20 cellular contexts compared by ENCODE assay signal in genomic region chr12:2884810-2885209, GRCh38. TPM values are rescaled to one million over a fixed set of nuclear protein-coding genes. Genes with fewer than 3 reads are reported as not detected.
DNase-seq lines count a peak whose midpoint lies in the region; ATAC-seq, FAIRE-seq and TF ChIP-seq lines count a peak whose summit lies in the region.
"Had no signal": no experiment of that assay in that cellular context is flagged by ENCODE, and none has a peak within 500 bp of the region (broad histone marks: within the 10 kb centered on the region; RNA-seq: fewer than 3 reads in every experiment).

No MANE protein-coding gene starts in this region.

- H4K20me1 ChIP-seq in GM12878 (ENCODE audit: control insufficient read depth, insufficient read depth), result no peaks in the 10 kb centered on the region

- no peaks in the 10 kb centered on the region for H3K9me3 Mint-ChIP-seq in neural crest cell
- H3K9me3 Mint-ChIP-seq: CD4-positive, alpha-beta memory T cell; natural killer cell had no signal

- CTCF ChIA-PET in HEK293 (lab: Yijun Ruan, JAX), result interaction anchor here (0.6 to 5.1 kb wide), 22 partner anchors 8 to 200 kb away, joined by 3 to 34 read pairs (median 4); partner anchors contain the start of genes FOXM1 and RHNO1
- CTCF ChIA-PET in GM12878 (lab: Yijun Ruan, JAX), result interaction anchor here (0.7 to 2.3 kb wide), 9 partner anchors 10 to 153 kb away, joined by 3 to 11 read pairs (median 5); no protein-coding TSS in a partner anchor

- intact Hi-C loops in GM12878 (cut with micrococcal nuclease; ENCODE audit: unreplicated experiment), result loop anchor here (1.0 kb wide), 1 partner anchor 156 kb away; no protein-coding TSS in a partner anchor

- RAD21 ChIA-PET in GM12878 (lab: Charles Lee; ENCODE audit: unreplicated experiment), result interaction anchor here (1.0 to 1.1 kb wide), 3 partner anchors 59 to 157 kb away, joined by 3 to 10 read pairs (median 6); no protein-coding TSS in a partner anchor

- H3K4me3 Mint-ChIP-seq in neural crest cell, result peak overlapping the region; percentile 5
- H3K4me3 Mint-ChIP-seq: natural killer cell had no signal

- H3K9me3 ChIP-seq in HEK293 (ENCODE audit: control insufficient read depth, insufficient read depth, low read depth, low read length), result no peaks in the 10 kb centered on the region
- no peaks in the 10 kb centered on the region for H3K9me3 ChIP-seq in GM12878 (replicated peaks; ENCODE audit: control insufficient read depth, insufficient read depth, low read length)
- H3K9me3 ChIP-seq: gastroesophageal sphincter, right atrium auricular region, suprapubic skin had no signal

- SMC1A ChIA-PET in GM12878 (lab: Charles Lee; ENCODE audit: uncharacterized antibody, unreplicated experiment), result interaction anchor here (0.8 kb wide), 2 partner anchors 60 to 157 kb away, joined by 4 read pairs; no protein-coding TSS in a partner anchor

- peaks cover 15% of the 10 kb centered on the region for H3K4me1 Mint-ChIP-seq in neural crest cell

- TF ChIP-seq RAD21 in GM12878 (IDR thresholded peaks at IDR 0.05; ENCODE audit: insufficient read depth, low read depth, low read length), result no peak

- no peak for TF ChIP-seq POLR2A in GM12878 (IDR thresholded peaks at IDR 0.05; ENCODE audit: low read depth, low read length)

- no peak overlapping the region for H3K27ac Mint-ChIP-seq in neural crest cell (ENCODE audit: unreplicated experiment)

- no peak overlapping the region for H3K9ac ChIP-seq in GM12878 (ENCODE audit: control insufficient read depth, insufficient read depth, low read length)

- no peaks in the 10 kb centered on the region for H3K27me3 Mint-ChIP-seq in neural crest cell (ENCODE audit: low read depth)
- H3K27me3 Mint-ChIP-seq: CD4-positive, alpha-beta memory T cell had no signal

- peak; percentile 21 for ATAC-seq in GM12878
- ATAC-seq in GM18858 (IDR thresholded peaks at IDR 0.05; ENCODE audit: unreplicated experiment), result no peak
- no peak for ATAC-seq in GM21717 (IDR thresholded peaks at IDR 0.05; ENCODE audit: unreplicated experiment)

- H3K36me3 Mint-ChIP-seq in neural crest cell (ENCODE audit: low read depth), result peaks cover 20% of the 10 kb centered on the region
- H3K36me3 Mint-ChIP-seq: natural killer cell had no signal

- H2AFZ ChIP-seq in GM12878 (ENCODE audit: control insufficient read depth, low read depth, low read length), result no peak overlapping the region

- POLR2A ChIA-PET in HEK293 (lab: Yijun Ruan, JAX), result interaction anchor here (0.6 to 2.3 kb wide), 5 partner anchors 8 to 156 kb away, joined by 3 to 9 read pairs (median 3); partner anchors contain the start of genes FOXM1 and RHNO1
- POLR2A ChIA-PET in GM12878 (lab: Charles Lee), result interaction anchor here (0.5 to 0.7 kb wide), 2 partner anchors 10 to 16 kb away, joined by 3 to 5 read pairs; no protein-coding TSS in a partner anchor

- H3K79me2 ChIP-seq in GM12878 (ENCODE audit: control insufficient read depth, insufficient read depth, low read length), result peaks cover 20% of the 10 kb centered on the region

- TF ChIP-seq EP300 in GM12878 (IDR thresholded peaks at IDR 0.05; ENCODE audit: borderline replicate concordance in 1 of 2, control insufficient read depth in 1 of 2, low read depth in 2 of 2, low read length in 2 of 2), result no peak

- DNase-seq in DMS53 (lab: John Stamatoyannopoulos, UW), result peak; percentile 46
- DNase-seq in DMS53 treated with DMSO at 0.1 percent for 48 hours (lab: John Stamatoyannopoulos, UW; ENCODE audit: unreplicated experiment), result no peak
- DNase-seq in GM12878 (ENCODE audit: low read depth, low spot score), result no peak
- DNase-seq in neural crest cell (ENCODE audit: low read depth, low spot score), result no peak
- DNase-seq in retina, result no peak
- DNase-seq: amniotic stem cell, NCI-H1048 had no signal

- H3K27ac ChIP-seq in HEK293 (ENCODE audit: extremely low read depth, low read depth, low read length), result no peak overlapping the region
- no peak overlapping the region for H3K27ac ChIP-seq in GM12878 (ENCODE audit: control insufficient read depth, insufficient read depth)
- H3K27ac ChIP-seq: epithelial cell of prostate, gastroesophageal sphincter, right atrium auricular region, suprapubic skin had no signal

- no peak overlapping the region for H3K4me2 ChIP-seq in GM12878 (ENCODE audit: control insufficient read depth, insufficient read depth)

- no TSS peak for BruUV-seq in GM12878 (replicated peaks; lab: Mats Ljungman, UMichigan)

- peaks cover 21 to 43% of the 10 kb centered on the region in 2 experiments for H3K36me3 ChIP-seq in HEK293 (ENCODE audit: control insufficient read depth in 2 of 2, insufficient read depth in 1 of 2, low read length in 2 of 2)
- peaks cover 0 to 5% of the 10 kb centered on the region in 2 experiments; a peak in 2 of 4 replicates for H3K36me3 ChIP-seq in GM12878 (ENCODE audit: control insufficient read depth in 2 of 2, insufficient read depth in 2 of 2, low read length in 1 of 2)
- H3K36me3 ChIP-seq: right atrium auricular region had no signal

- no peaks in the 10 kb centered on the region for H3K27me3 ChIP-seq in GM12878 (replicated peaks in 1 of 2; ENCODE audit: control insufficient read depth in 2 of 2, insufficient read depth in 2 of 2, low read length in 1 of 2)
- H3K27me3 ChIP-seq: gastroesophageal sphincter, right atrium auricular region, suprapubic skin had no signal

- H3K4me1 ChIP-seq in HEK293 (ENCODE audit: control insufficient read depth, insufficient read depth, low read length) (no peaks in the 10 kb centered on the region), GM12878 (ENCODE audit: control insufficient read depth, insufficient read depth, low read length) (no peaks in the 10 kb centered on the region)
- H3K4me1 ChIP-seq: suprapubic skin had no signal

- in situ Hi-C loops in GM12878 (cut with MboI), result no loop called here

- H3K4me3 ChIP-seq in HEK293 (ENCODE audit: low read depth, low read length), result no peak overlapping the region
- H3K4me3 ChIP-seq in GM12878, result no peak overlapping the region
- H3K4me3 ChIP-seq: gastroesophageal sphincter, lung, right atrium auricular region, suprapubic skin had no signal

- FAIRE-seq in GM12878 (lab: Jason Lieb, UNC), result no peak

- 83% methylated on average over 2 of the region's 2 CpGs for WGBS in GM12878 (ENCODE audit: insufficient coverage, insufficient replicate concordance, low lambda C conversion rate, missing lambda C conversion rate)

- TF ChIP-seq CTCF in HEK293 (tag by site-specific recombination; IDR thresholded peaks at IDR 0.05), result no peak
- no peak for TF ChIP-seq CTCF in GM12878 (IDR thresholded peaks at IDR 0.05 in 2 of 3, conservative IDR thresholded peaks at IDR 0.05 in 1 of 3; ENCODE audit: control insufficient read depth in 2 of 3, extremely low read depth in 1 of 3, insufficient read depth in 1 of 3, low read depth in 3 of 3, low read length in 3 of 3)
- TF ChIP-seq CTCF in neural crest cell (conservative IDR thresholded peaks at IDR 0.05), result no peak

RNA-seq across cellular contexts. Expression of gene TULP3, which starts 5.9 kb away (rescaled TPM):
- total RNA-seq in GM12878 (2013; cell fraction: nucleolus; rRNA removed), result 7.3 and 7.8 TPM in 2 replicates
- total RNA-seq in GM12878 (2014; rRNA removed), result 6.7 and 7.9 TPM in 2 replicates
- total RNA-seq in GM12878 (2014; rRNA removed; fragmentation: Illumina TruSeq; extraction: Trizol), result 7.0 TPM in 2 replicates
- 7.8 and 8.5 TPM in 2 replicates for total RNA-seq in GM12878 (2021)
- 5.3 TPM for polyA plus RNA-seq in GM12878 (2011; ENCODE audit: low read depth)
- 6.0 and 8.4 TPM in 2 replicates for polyA plus RNA-seq in GM12878 (2011; rRNA removed)
- polyA plus RNA-seq in GM12878 (2011; cell fraction: cytosol; rRNA removed), result 7.5 and 8.4 TPM in 2 replicates
- 9.2 and 9.7 TPM in 2 replicates for polyA plus RNA-seq in GM12878 (2011; cell fraction: nucleus; rRNA removed)
- polyA plus RNA-seq in GM12878 (2012), result 7.9 and 8.6 TPM in 2 replicates
- polyA plus RNA-seq in GM12878 (2014; fragmentation: Illumina TruSeq; extraction: Trizol), result 9.8 and 10.4 TPM in 2 replicates
- polyA plus RNA-seq in GM12878 (2014; fragmentation: Nextera tagmentation; extraction: Ambion mirVana), result 1 to 10 TPM; 3.1 to 3.9 TPM
- polyA plus RNA-seq in GM12878 (2014; rRNA removed), result 8.4 and 9.3 TPM in 2 replicates
- polyA plus RNA-seq in GM12878 (2016; fragmentation: Nextera tagmentation; extraction: Ambion mirVana), result 1 to 10 TPM; 7.8 to 8.3 TPM
- polyA minus RNA-seq in GM12878 (2011; rRNA and poly(A)+ RNA removed), result 6.1 and 6.6 TPM in 2 replicates
- polyA minus RNA-seq in GM12878 (2011; cell fraction: cytosol; rRNA and poly(A)+ RNA removed), result 2.9 and 5.7 TPM in 2 replicates
- 1.8 and 2.9 TPM in 2 replicates for polyA minus RNA-seq in GM12878 (2011; cell fraction: nucleus; rRNA and poly(A)+ RNA removed)
- 28.8 and 30.2 TPM in 2 replicates for total RNA-seq in neural crest cell

RNA-seq across cellular contexts. Expression of gene RHNO1, which starts 7.8 kb away (rescaled TPM):
- total RNA-seq in GM12878 (2013; cell fraction: nucleolus; rRNA removed), result 20.2 and 22.3 TPM in 2 replicates
- total RNA-seq in GM12878 (2014; rRNA removed), result 52.6 and 54.2 TPM in 2 replicates
- total RNA-seq in GM12878 (2014; rRNA removed; fragmentation: Illumina TruSeq; extraction: Trizol), result 42.4 and 46.4 TPM in 2 replicates
- 33.3 and 36.2 TPM in 2 replicates for total RNA-seq in GM12878 (2021)
- 19.5 TPM for polyA plus RNA-seq in GM12878 (2011; ENCODE audit: low read depth)
- polyA plus RNA-seq in GM12878 (2011; rRNA removed), result 69.0 and 91.6 TPM in 2 replicates
- polyA plus RNA-seq in GM12878 (2011; cell fraction: cytosol; rRNA removed), result 61.3 and 66.0 TPM in 2 replicates
- polyA plus RNA-seq in GM12878 (2011; cell fraction: nucleus; rRNA removed), result 14.1 and 14.7 TPM in 2 replicates
- 24.7 and 27.4 TPM in 2 replicates for polyA plus RNA-seq in GM12878 (2012)
- polyA plus RNA-seq in GM12878 (2014; fragmentation: Illumina TruSeq; extraction: Trizol), result 60.7 and 67.8 TPM in 2 replicates
- polyA plus RNA-seq in GM12878 (2014; fragmentation: Nextera tagmentation; extraction: Ambion mirVana), result 10 to 100 TPM; 27.9 to 29.1 TPM
- polyA plus RNA-seq in GM12878 (2014; rRNA removed), result 30.4 and 41.0 TPM in 2 replicates
- 10 to 100 TPM; 52.3 to 57.9 TPM for polyA plus RNA-seq in GM12878 (2016; fragmentation: Nextera tagmentation; extraction: Ambion mirVana)
- 35.2 and 48.7 TPM in 2 replicates for polyA minus RNA-seq in GM12878 (2011; rRNA and poly(A)+ RNA removed)
- 14.0 and 20.1 TPM in 2 replicates for polyA minus RNA-seq in GM12878 (2011; cell fraction: cytosol; rRNA and poly(A)+ RNA removed)
- 7.1 and 8.2 TPM in 2 replicates for polyA minus RNA-seq in GM12878 (2011; cell fraction: nucleus; rRNA and poly(A)+ RNA removed)
- 55.5 and 60.5 TPM in 2 replicates for total RNA-seq in neural crest cell

RNA-seq across cellular contexts. Expression of gene FOXM1, which starts 7.8 kb away (rescaled TPM):
- 32.6 and 35.3 TPM in 2 replicates for total RNA-seq in GM12878 (2013; cell fraction: nucleolus; rRNA removed)
- 30.3 and 33.7 TPM in 2 replicates for total RNA-seq in GM12878 (2014; rRNA removed)
- 28.0 and 28.9 TPM in 2 replicates for total RNA-seq in GM12878 (2014; rRNA removed; fragmentation: Illumina TruSeq; extraction: Trizol)
- 58.6 and 60.0 TPM in 2 replicates for total RNA-seq in GM12878 (2021)
- polyA plus RNA-seq in GM12878 (2011; ENCODE audit: low read depth), result 16.5 TPM
- polyA plus RNA-seq in GM12878 (2011; rRNA removed), result 15.3 and 25.1 TPM in 2 replicates
- 32.6 and 48.2 TPM in 2 replicates for polyA plus RNA-seq in GM12878 (2011; cell fraction: cytosol; rRNA removed)
- 42.6 and 56.1 TPM in 2 replicates for polyA plus RNA-seq in GM12878 (2011; cell fraction: nucleus; rRNA removed)
- polyA plus RNA-seq in GM12878 (2012), result 24.2 and 24.7 TPM in 2 replicates
- polyA plus RNA-seq in GM12878 (2014; fragmentation: Illumina TruSeq; extraction: Trizol), result 50.4 and 63.2 TPM in 2 replicates
- polyA plus RNA-seq in GM12878 (2014; fragmentation: Nextera tagmentation; extraction: Ambion mirVana), result 10 to 100 TPM; 15.1 to 15.5 TPM
- polyA plus RNA-seq in GM12878 (2014; rRNA removed), result 39.8 and 45.5 TPM in 2 replicates
- polyA plus RNA-seq in GM12878 (2016; fragmentation: Nextera tagmentation; extraction: Ambion mirVana), result 10 to 100 TPM; 34.8 to 37.0 TPM
- 30.0 and 33.3 TPM in 2 replicates for polyA minus RNA-seq in GM12878 (2011; rRNA and poly(A)+ RNA removed)
- 16.3 and 28.3 TPM in 2 replicates for polyA minus RNA-seq in GM12878 (2011; cell fraction: cytosol; rRNA and poly(A)+ RNA removed)
- polyA minus RNA-seq in GM12878 (2011; cell fraction: nucleus; rRNA and poly(A)+ RNA removed), result 14.3 and 21.5 TPM in 2 replicates
- total RNA-seq in neural crest cell, result 147 and 149 TPM in 2 replicates

RNA-seq across cellular contexts. Expression of gene TEX52, which starts 28.0 kb away (rescaled TPM):
- not detected in 2 replicates for total RNA-seq in GM12878 (2013; cell fraction: nucleolus; rRNA removed)
- total RNA-seq in GM12878 (2014; rRNA removed) (not detected in 2 replicates), GM12878 (2014; rRNA removed; fragmentation: Illumina TruSeq; extraction: Trizol) (not detected in 2 replicates), GM12878 (2021) (not detected in 2 replicates), neural crest cell (0.25 TPM in 1 of 2 replicates, not detected in the other)
- polyA plus RNA-seq in GM12878 (2011; ENCODE audit: low read depth), result not detected
- polyA plus RNA-seq in GM12878 (2011; rRNA removed) (not detected in 2 replicates), GM12878 (2014; fragmentation: Illumina TruSeq; extraction: Trizol) (not detected in 2 replicates), GM12878 (2014; fragmentation: Nextera tagmentation; extraction: Ambion mirVana) (not detected), GM12878 (2014; rRNA removed) (not detected in 2 replicates), GM12878 (2016; fragmentation: Nextera tagmentation; extraction: Ambion mirVana) (under 1 TPM in 1 of 2 experiments, not detected in 1; 0.23 TPM)
- not detected in 2 replicates for polyA plus RNA-seq in GM12878 (2011; cell fraction: cytosol; rRNA removed)
- not detected in 2 replicates for polyA plus RNA-seq in GM12878 (2011; cell fraction: nucleus; rRNA removed)
- 0.58 and 0.72 TPM in 2 replicates for polyA plus RNA-seq in GM12878 (2012)
- polyA minus RNA-seq in GM12878 (2011; rRNA and poly(A)+ RNA removed), result not detected in 2 replicates
- not detected in 2 replicates for polyA minus RNA-seq in GM12878 (2011; cell fraction: cytosol; rRNA and poly(A)+ RNA removed)
- polyA minus RNA-seq in GM12878 (2011; cell fraction: nucleus; rRNA and poly(A)+ RNA removed), result not detected in 2 replicates
- total RNA-seq: A172; CD4-positive, alpha-beta memory T cell; gastroesophageal sphincter; H1; IMR-90; lung; natural killer cell; right atrium auricular region; suprapubic skin had no signal
- polyA plus RNA-seq: CD4-positive, alpha-beta memory T cell; H1; IMR-90; lung had no signal

RNA-seq across cellular contexts. Expression of gene NRIP2, which starts 50.0 kb away (rescaled TPM):
- total RNA-seq in GM12878 (2013; cell fraction: nucleolus; rRNA removed), result not detected in 2 replicates
- total RNA-seq in GM12878 (2014; rRNA removed), result not detected in 2 replicates
- total RNA-seq in GM12878 (2014; rRNA removed; fragmentation: Illumina TruSeq; extraction: Trizol), result not detected in 2 replicates
- total RNA-seq in GM12878 (2021), result not detected in 2 replicates
- polyA plus RNA-seq in GM12878 (2011; ENCODE audit: low read depth), result 0.88 TPM
- polyA plus RNA-seq in GM12878 (2011; rRNA removed), result not detected in 2 replicates
- not detected in 2 replicates for polyA plus RNA-seq in GM12878 (2011; cell fraction: cytosol; rRNA removed)
- not detected in 2 replicates for polyA plus RNA-seq in GM12878 (2011; cell fraction: nucleus; rRNA removed)
- 1.0 and 2.0 TPM in 2 replicates for polyA plus RNA-seq in GM12878 (2012)
- polyA plus RNA-seq in GM12878 (2014; fragmentation: Illumina TruSeq; extraction: Trizol), result not detected in 2 replicates
- polyA plus RNA-seq in GM12878 (2014; fragmentation: Nextera tagmentation; extraction: Ambion mirVana), result under 1 TPM in 1 of 2 experiments, not detected in 1; 0.04 TPM
- not detected in 2 replicates for polyA plus RNA-seq in GM12878 (2014; rRNA removed)
- polyA plus RNA-seq in GM12878 (2016; fragmentation: Nextera tagmentation; extraction: Ambion mirVana), result under 1 TPM; 0.42 to 0.83 TPM
- polyA minus RNA-seq in GM12878 (2011; rRNA and poly(A)+ RNA removed), result not detected in 2 replicates
- not detected in 2 replicates for polyA minus RNA-seq in GM12878 (2011; cell fraction: cytosol; rRNA and poly(A)+ RNA removed)
- not detected in 2 replicates for polyA minus RNA-seq in GM12878 (2011; cell fraction: nucleus; rRNA and poly(A)+ RNA removed)
- not detected in 2 replicates for total RNA-seq in neural crest cell
- total RNA-seq: A172; CD4-positive, alpha-beta memory T cell; H1; natural killer cell had no signal
